ENCODE assay signal across 14 cellular contexts in genomic region chr14:101097109-101097793, GRCh38.
DNase-seq lines count a peak whose midpoint lies in the region; ATAC-seq lines count a peak whose summit lies in the region.
"Had no signal": no experiment of that assay in that cellular context is flagged by ENCODE, and none has a peak within 500 bp of the region (broad histone marks: within the 10 kb centered on the region; RNA-seq: fewer than 3 reads in every experiment).

No MANE protein-coding gene starts in this region.

- H3K27ac ChIP-seq in HUES64 (ENCODE audit: low read depth, low read length) = peak overlapping the region; percentile 60
- H3K27ac ChIP-seq in effector memory CD4-positive, alpha-beta T cell (ENCODE audit: insufficient read depth, low read length, poor library complexity, severe bottlenecking) = no peak overlapping the region
- H3K27ac ChIP-seq: GM23248 had no signal

- ATAC-seq in GM21576 (IDR thresholded peaks at IDR 0.05; ENCODE audit: unreplicated experiment) = no peak
- ATAC-seq: SK-N-SH treated with all-trans-retinoic acid at 6 μM for 48 hours had no signal

- H3K27me3 ChIP-seq in HUES64 (ENCODE audit: insufficient read depth, low read length) = no peaks in the 10 kb centered on the region
- no peaks in the 10 kb centered on the region for H3K27me3 ChIP-seq in effector memory CD4-positive, alpha-beta T cell (replicated peaks; ENCODE audit: control insufficient read depth, insufficient read depth, low read length, poor library complexity, severe bottlenecking)

- H3K9me3 ChIP-seq in HUES64 (ENCODE audit: insufficient read depth, low read depth, low read length) = peaks cover 8% of the 10 kb centered on the region; the same call in 1 of the 2 replicates
- H3K9me3 ChIP-seq in effector memory CD4-positive, alpha-beta T cell (ENCODE audit: control insufficient read depth, low read length) = no peaks in the 10 kb centered on the region

- WGBS in HUES64 = 85% methylated on average over 3 of the region's 3 CpGs

- peaks cover 7% of the 10 kb centered on the region; the same call in 1 of the 2 replicates for H3K4me1 ChIP-seq in HUES64 (ENCODE audit: insufficient read depth, low read length)
- no peaks in the 10 kb centered on the region for H3K4me1 ChIP-seq in effector memory CD4-positive, alpha-beta T cell (ENCODE audit: control insufficient read depth, insufficient read depth, low read length, poor library complexity, severe bottlenecking)

- DNase-seq in NCI-H748 (lab: John Stamatoyannopoulos, UW; ENCODE audit: unreplicated experiment) (peak; percentile 92), dermis blood vessel endothelial cell (peak; percentile 64), kidney glomerular epithelial cell (lab: John Stamatoyannopoulos, UW) (peak; percentile 42), Ammon's horn (ENCODE audit: low spot score) (no peak), midbrain (lab: John Stamatoyannopoulos, UW) (no peak)
- DNase-seq in effector memory CD4-positive, alpha-beta T cell = no peak
- DNase-seq: CD4-positive, alpha-beta memory T cell; GM23248; HCEC 1CT; NCI-H1930; SHP77 treated with DMSO at 0.1 percent for 48 hours had no signal

- no peaks in the 10 kb centered on the region for H3K36me3 ChIP-seq in HUES64 (ENCODE audit: insufficient read depth, low read length)
- no peaks in the 10 kb centered on the region for H3K36me3 ChIP-seq in effector memory CD4-positive, alpha-beta T cell (ENCODE audit: control insufficient read depth, insufficient read depth, low read length)

- H3K4me3 ChIP-seq in HUES64 (ENCODE audit: low read length) = no peak overlapping the region
- no peak overlapping the region for H3K4me3 ChIP-seq in effector memory CD4-positive, alpha-beta T cell (ENCODE audit: insufficient read depth, low read depth, low read length, poor library complexity, severe bottlenecking)
- H3K4me3 ChIP-seq: GM23248 had no signal

- no peak overlapping the region for H3K9ac ChIP-seq in HUES64 (ENCODE audit: low read depth, low read length)
- H3K9ac ChIP-seq: GM23248 had no signal

Comparison
In these comparisons a context has a peak if more than half of its experiments do, and no peak if none do; other contexts are left out.
1. DNase-seq: peak in NCI-H748 (single experiment), dermis blood vessel endothelial cell (single experiment) and kidney glomerular epithelial cell (single experiment); none in effector memory CD4-positive, alpha-beta T cell (0 of 3), Ammon's horn (single experiment) and midbrain (single experiment).